ENCODE assay signal across 25 cellular contexts in the genomic region with DNA sequence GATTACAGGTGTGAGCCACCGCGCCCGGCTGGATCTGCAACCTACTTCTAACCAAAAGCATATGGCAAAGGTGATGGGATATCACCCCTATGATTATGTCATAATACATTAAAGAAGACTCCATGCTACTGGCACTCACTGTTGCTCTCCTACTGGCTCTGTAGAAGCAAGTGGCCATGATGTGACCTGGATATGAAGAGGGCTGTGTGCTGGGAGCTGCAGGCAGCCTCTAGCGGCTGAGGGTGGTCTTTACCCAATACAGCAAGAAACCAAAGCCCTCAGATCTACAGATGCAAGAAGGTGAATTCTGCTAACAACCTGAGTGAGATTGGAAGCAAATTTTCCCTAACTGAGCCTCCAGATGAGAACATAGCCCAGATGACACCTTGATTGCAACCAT. TPM values are rescaled to one million over a fixed set of nuclear protein-coding genes. Genes with fewer than 3 reads are reported as not detected.
A peak's percentile ranks its signal among the peaks of the same experiment; 100 is the strongest.
DNase-seq lines count a peak whose midpoint lies in the region; ATAC-seq and TF ChIP-seq lines count a peak whose summit lies in the region.
"Had no signal": no experiment of that assay in that cellular context is flagged by ENCODE, and none has a peak within 500 bp of the region (broad histone marks: within the 10 kb centered on the region; RNA-seq: fewer than 3 reads in every experiment).

No MANE protein-coding gene starts in this region.

- TF ChIP-seq POLR2A in gastrocnemius medialis (IDR thresholded peaks at IDR 0.05) = no peak

- H3K9me3 ChIP-seq in T-helper 17 cell (ENCODE audit: control insufficient read depth, low read length, poor library complexity, severe bottlenecking) (peaks cover 2% of the 10 kb centered on the region), gastrocnemius medialis (no peaks in the 10 kb centered on the region)
- H3K9me3 ChIP-seq: breast epithelium, sigmoid colon had no signal

- no peaks in the 10 kb centered on the region for H3K36me3 ChIP-seq in GM23338 (ENCODE audit: insufficient read depth)
- H3K36me3 ChIP-seq in gastrocnemius medialis = no peaks in the 10 kb centered on the region
- H3K36me3 ChIP-seq: breast epithelium, esophagus squamous epithelium, sigmoid colon had no signal

- peak; percentile 23 for TF ChIP-seq CTCF in AG09309 (IDR thresholded peaks at IDR 0.05; ENCODE audit: control insufficient read depth, insufficient read depth, low read depth, low read length, missing control alignments)
- TF ChIP-seq CTCF in GM23338 (conservative IDR thresholded peaks at IDR 0.05; ENCODE audit: low read depth in 2 of 2) = peak; percentile 50 to 56
- TF ChIP-seq CTCF in fibroblast of villous mesenchyme (IDR thresholded peaks at IDR 0.05; ENCODE audit: insufficient read depth, low read depth, low read length) = peak; percentile 12
- TF ChIP-seq CTCF in gastrocnemius medialis (IDR thresholded peaks at IDR 0.05 in 4 of 5, conservative IDR thresholded peaks at IDR 0.05 in 1 of 5) = no peak

- no peaks in the 10 kb centered on the region for H3K4me1 ChIP-seq in GM23338 (ENCODE audit: insufficient read depth)
- no peaks in the 10 kb centered on the region for H3K4me1 ChIP-seq in gastrocnemius medialis
- H3K4me1 ChIP-seq: breast epithelium, esophagus squamous epithelium, sigmoid colon had no signal

- H3K27ac Mint-ChIP-seq in GM23338 (no peak overlapping the region), T-helper 17 cell (no peak overlapping the region)
- H3K27ac Mint-ChIP-seq: CD14-positive monocyte; effector memory CD8-positive, alpha-beta T cell; stimulated activated naive CD8-positive, alpha-beta T cell treated with anti-CD3 and anti-CD28 coated beads, Interleukin-15, Interleukin-2, amounts not matched to agents 100 ng/mL and 50 ng/mL, for 24 hours had no signal

- H3K4me3 ChIP-seq in AG09309 (ENCODE audit: control insufficient read depth, low read depth, low read length) (no peak overlapping the region), GM23338 (no peak overlapping the region), fibroblast of villous mesenchyme (ENCODE audit: low read depth, low read length) (no peak overlapping the region), gastrocnemius medialis (no peak overlapping the region)
- H3K4me3 ChIP-seq: breast epithelium, esophagus squamous epithelium, sigmoid colon had no signal

- no peaks in the 10 kb centered on the region for H3F3A ChIP-seq in GM23338 (replicated peaks; ENCODE audit: low read depth)

- no peak overlapping the region for H3K4me3 Mint-ChIP-seq in GM23338
- H3K4me3 Mint-ChIP-seq in T-helper 17 cell = no peak overlapping the region
- H3K4me3 Mint-ChIP-seq: activated T-cell treated with anti-CD3 and anti-CD28 coated beads, Interleukin-2, amount 50 U/mL, for 4 hours; CD14-positive monocyte; effector memory CD8-positive, alpha-beta T cell; stimulated activated naive CD8-positive, alpha-beta T cell treated with anti-CD3 and anti-CD28 coated beads, Interleukin-15, Interleukin-2, amounts not matched to agents 100 ng/mL and 50 ng/mL, for 24 hours had no signal

- peaks cover 3% of the 10 kb centered on the region; the same call in 1 of the 3 replicates for H3K36me3 Mint-ChIP-seq in GM23338 (ENCODE audit: low read depth)
- H3K36me3 Mint-ChIP-seq in T-helper 17 cell (ENCODE audit: low read depth) = no peaks in the 10 kb centered on the region
- H3K36me3 Mint-ChIP-seq: CD14-positive monocyte had no signal

- H4K20me1 ChIP-seq in GM23338 (replicated peaks; ENCODE audit: insufficient read depth) = no peaks in the 10 kb centered on the region

- H3K9me3 Mint-ChIP-seq in GM23338 = peaks cover 16% of the 10 kb centered on the region; the same call in 2 of the 3 replicates

- no peak overlapping the region for H2AFZ ChIP-seq in GM23338

- ATAC-seq in GM23338 (peak; percentile 87), T-helper 17 cell (no peak), gastrocnemius medialis (no peak)
- ATAC-seq: activated T-cell treated with anti-CD3 and anti-CD28 coated beads, Interleukin-2, amount 50 U/mL, for 4 hours; effector memory CD8-positive, alpha-beta T cell had no signal

- no peaks in the 10 kb centered on the region for H3K27me3 ChIP-seq in GM23338 (ENCODE audit: insufficient read depth)
- no peaks in the 10 kb centered on the region for H3K27me3 ChIP-seq in gastrocnemius medialis
- H3K27me3 ChIP-seq: breast epithelium, esophagus squamous epithelium, sigmoid colon had no signal

- H3K4me2 ChIP-seq in GM23338 = no peak overlapping the region

- peaks cover 18% of the 10 kb centered on the region; the same call in 1 of the 2 replicates for H3K9me2 ChIP-seq in GM23338 (ENCODE audit: insufficient read depth)

- H3K27me3 Mint-ChIP-seq in GM23338 (ENCODE audit: insufficient read depth, low read depth, poor library complexity) = no peaks in the 10 kb centered on the region
- H3K27me3 Mint-ChIP-seq in T-helper 17 cell = no peaks in the 10 kb centered on the region

- DNase-seq in AG09309 (ENCODE audit: low read depth) = no peak
- DNase-seq in GM23338 (ENCODE audit: low spot score) = peak; percentile 39
- DNase-seq in RKO (ENCODE audit: low spot score) = peak; percentile 16
- no peak for DNase-seq in fibroblast of villous mesenchyme (ENCODE audit: low read depth)
- DNase-seq in T-helper 17 cell = no peak
- no peak for DNase-seq in gastrocnemius medialis
- DNase-seq in NCI-H82 treated with DMSO at 0.1 percent for 48 hours (lab: John Stamatoyannopoulos, UW; ENCODE audit: unreplicated experiment) = no peak
- DNase-seq in NCI-H510A treated with DMSO at 0.1 percent for 48 hours (lab: John Stamatoyannopoulos, UW) = no peak
- DNase-seq: activated CD4-positive, alpha-beta T cell treated with anti-CD3 and anti-CD28 coated beads for 4 hours; activated naive CD4-positive, alpha-beta T cell; activated T-cell treated with anti-CD3 and anti-CD28 coated beads, Interleukin-2, amount 50 U/mL, for 4 hours; amniotic stem cell; effector memory CD8-positive, alpha-beta T cell; esophagus squamous epithelium; glutamatergic neuron; Kasumi-1; NCI-H1092; NCI-H1930; OCI-M1; SHP77 treated with DMSO at 0.1 percent for 48 hours; sigmoid colon; T-helper 1 cell had no signal

- in situ Hi-C loops in gastrocnemius medialis (cut with MboI; ENCODE audit: low sequenced_read_pairs in 4 of 4) = no loop called here

- no peaks in the 10 kb centered on the region for H3K4me1 Mint-ChIP-seq in GM23338
- H3K4me1 Mint-ChIP-seq in T-helper 17 cell = no peaks in the 10 kb centered on the region
- H3K4me1 Mint-ChIP-seq: CD14-positive monocyte had no signal

- no peaks in the 10 kb centered on the region for H3K79me2 ChIP-seq in GM23338 (replicated peaks; ENCODE audit: insufficient read depth)

- H3K27ac ChIP-seq in GM23338 (ENCODE audit: low read depth) (no peak overlapping the region), gastrocnemius medialis (no peak overlapping the region)
- H3K27ac ChIP-seq: breast epithelium, esophagus squamous epithelium, sigmoid colon had no signal

- intact Hi-C loops in gastrocnemius medialis (cut with DNase I; ENCODE audit: low total_unique reads) = no loop called here

TF ChIP-seq in GM23338, 12 proteins besides CTCF, POLR2A, EP300 and RAD21 (continues in another document):
- TF ChIP-seq, protein P1, sequence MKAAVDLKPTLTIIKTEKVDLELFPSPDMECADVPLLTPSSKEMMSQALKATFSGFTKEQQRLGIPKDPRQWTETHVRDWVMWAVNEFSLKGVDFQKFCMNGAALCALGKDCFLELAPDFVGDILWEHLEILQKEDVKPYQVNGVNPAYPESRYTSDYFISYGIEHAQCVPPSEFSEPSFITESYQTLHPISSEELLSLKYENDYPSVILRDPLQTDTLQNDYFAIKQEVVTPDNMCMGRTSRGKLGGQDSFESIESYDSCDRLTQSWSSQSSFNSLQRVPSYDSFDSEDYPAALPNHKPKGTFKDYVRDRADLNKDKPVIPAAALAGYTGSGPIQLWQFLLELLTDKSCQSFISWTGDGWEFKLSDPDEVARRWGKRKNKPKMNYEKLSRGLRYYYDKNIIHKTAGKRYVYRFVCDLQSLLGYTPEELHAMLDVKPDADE (IDR thresholded peaks at IDR 0.05) = no peak
- TF ChIP-seq REST (IDR thresholded peaks at IDR 0.05; ENCODE audit: unreplicated experiment) (no peak), EZH2 (IDR thresholded peaks at IDR 0.05; ENCODE audit: low read depth, unreplicated experiment) (no peak), CREB1 (CRISPR knock-in tag; IDR thresholded peaks at IDR 0.05; ENCODE audit: low read depth) (no peak)

RNA-seq across cellular contexts. Expression of gene TRIM9, which starts 34.2 kb away (rescaled TPM):
- 6.2 and 8.4 TPM in 2 replicates for total RNA-seq in GM23338 (2014; rRNA removed; shearing (Covaris generic))
- polyA plus RNA-seq in GM23338 (2016; fragmentation: Nextera tagmentation; extraction: Ambion mirVana) = 3.7 and 4.4 TPM in 2 replicates
- total RNA-seq in fibroblast of villous mesenchyme = 0.64 TPM in 1 of 2 replicates, not detected in the other
- under 1 TPM; 0.07 to 0.16 TPM for total RNA-seq in T-helper 17 cell
- 1 to 10 TPM in 2 of 4 donors, under 1 TPM in 2; 0.26 to 3.0 (median 0.87) TPM for total RNA-seq in gastrocnemius medialis
- polyA plus RNA-seq: CD14-positive monocyte had no signal

Comparison
In these comparisons a context has a peak if more than half of its experiments do, and no peak if none do; other contexts are left out.
1. DNase-seq: peak in GM23338 (single experiment) and RKO (single experiment); none in AG09309 (single experiment), fibroblast of villous mesenchyme (single experiment), T-helper 17 cell (0 of 3), gastrocnemius medialis (0 of 2), NCI-H82 treated with DMSO at 0.1 percent for 48 hours (single experiment) and NCI-H510A treated with DMSO at 0.1 percent for 48 hours (single experiment).
2. CTCF ChIP-seq: peak in AG09309 (single experiment), GM23338 (2 of 2) and fibroblast of villous mesenchyme (single experiment); none in gastrocnemius medialis (0 of 5).